In genomic region chr3:42772670-42773408, GRCh38 we compare ENCODE assay signal across 8 cellular contexts. TPM values are rescaled to one million over a fixed set of nuclear protein-coding genes. Genes with fewer than 3 reads are reported as not detected.
DNase-seq lines count a peak whose midpoint lies in the region; ATAC-seq lines count a peak whose summit lies in the region.

Gene CCDC13, minus strand, starts transcription at chr3:42773253. Its CDS starts 14,908 bp downstream, at chr3:42758345.

- H3K36me3 Mint-ChIP-seq in activated CD8-positive, alpha-beta T cell treated with anti-CD3 and anti-CD28 coated beads, Interleukin-2, amount 10 ng/mL, durations not matched to agents 7 days and 5 days (ENCODE audit: low read depth): no peaks in the 10 kb centered on the region
- peaks cover 5% of the 10 kb centered on the region for H3K36me3 Mint-ChIP-seq in effector memory CD8-positive, alpha-beta T cell (ENCODE audit: insufficient read depth)

- H3K9me3 Mint-ChIP-seq in activated CD8-positive, alpha-beta T cell treated with anti-CD3 and anti-CD28 coated beads, Interleukin-2, amount 10 ng/mL, durations not matched to agents 7 days and 5 days (ENCODE audit: insufficient read depth): no peaks in the 10 kb centered on the region
- peaks cover 0 to 2% of the 10 kb centered on the region in 2 donors for H3K9me3 Mint-ChIP-seq in effector memory CD8-positive, alpha-beta T cell

- peaks cover 12% of the 10 kb centered on the region for H3K4me1 Mint-ChIP-seq in activated CD8-positive, alpha-beta T cell treated with anti-CD3 and anti-CD28 coated beads, Interleukin-2, amount 10 ng/mL, durations not matched to agents 7 days and 5 days (ENCODE audit: low read depth)
- peaks cover 9 to 11% of the 10 kb centered on the region in 2 donors for H3K4me1 Mint-ChIP-seq in effector memory CD8-positive, alpha-beta T cell (ENCODE audit: low read depth in 2 of 2)

- DNase-seq in AML-193 (lab: John Stamatoyannopoulos, UW) (peak; percentile 96 to 97), NCI-H748 treated with DMSO at 0.1 percent for 48 hours (lab: John Stamatoyannopoulos, UW) (peak; percentile 77), medulla oblongata (ENCODE audit: extremely low spot score) (peak; percentile 96)
- peak; percentile 96 for DNase-seq in activated CD8-positive, alpha-beta T cell treated with anti-CD3 and anti-CD28 coated beads, Interleukin-2, amount 10 ng/mL, durations not matched to agents 7 days and 5 days
- peak; percentile 82 to 84 (median 83) for DNase-seq in effector memory CD8-positive, alpha-beta T cell
- DNase-seq in stimulated activated CD4-positive, alpha-beta T cell treated with anti-CD3 and anti-CD28 coated beads, TNF-alpha, amount 100 ng/mL, for 4 hours (ENCODE audit: low read depth in 3 of 3): peak; percentile 69 to 76 (median 75)

- H3K27ac Mint-ChIP-seq in activated CD8-positive, alpha-beta T cell treated with anti-CD3 and anti-CD28 coated beads, Interleukin-2, amount 10 ng/mL, durations not matched to agents 7 days and 5 days: peak within 1 kb of the TSS; percentile 77
- H3K27ac Mint-ChIP-seq in effector memory CD8-positive, alpha-beta T cell: peak within 1 kb of the TSS; percentile 81 to 88

- CTCF ChIA-PET in activated CD8-positive, alpha-beta T cell treated with anti-CD3 and anti-CD28 coated beads, Interleukin-2, amount 10 ng/mL, durations not matched to agents 7 days and 5 days (lab: Charles Lee): interaction anchor here (1.9 kb wide), 1 partner anchor 58 kb away, joined by 7 read pairs; no protein-coding TSS in a partner anchor

- peak; percentile 97 for ATAC-seq in GM19025 (IDR thresholded peaks at IDR 0.05; ENCODE audit: low read depth, unreplicated experiment)
- peak; percentile 98 for ATAC-seq in HG03342 (IDR thresholded peaks at IDR 0.05; ENCODE audit: unreplicated experiment)
- peak; percentile 94 for ATAC-seq in activated CD8-positive, alpha-beta T cell treated with anti-CD3 and anti-CD28 coated beads, Interleukin-2, amount 10 ng/mL, durations not matched to agents 7 days and 5 days
- peak; percentile 92 for ATAC-seq in effector memory CD8-positive, alpha-beta T cell (replicated peaks)

- H3K27me3 Mint-ChIP-seq in activated CD8-positive, alpha-beta T cell treated with anti-CD3 and anti-CD28 coated beads, Interleukin-2, amount 10 ng/mL, durations not matched to agents 7 days and 5 days (ENCODE audit: low read depth): peaks cover 8% of the 10 kb centered on the region
- H3K27me3 Mint-ChIP-seq in effector memory CD8-positive, alpha-beta T cell: no peaks in the 10 kb centered on the region

- POLR2A ChIA-PET in activated CD8-positive, alpha-beta T cell treated with anti-CD3 and anti-CD28 coated beads, Interleukin-2, amount 10 ng/mL, durations not matched to agents 7 days and 5 days (lab: Charles Lee): no interaction called here

- H3K4me3 Mint-ChIP-seq in activated CD8-positive, alpha-beta T cell treated with anti-CD3 and anti-CD28 coated beads, Interleukin-2, amount 10 ng/mL, durations not matched to agents 7 days and 5 days: peak within 1 kb of the TSS; percentile 79
- H3K4me3 Mint-ChIP-seq in effector memory CD8-positive, alpha-beta T cell: peak within 1 kb of the TSS; percentile 84 to 88

RNA-seq across cellular contexts. Expression of gene CCDC13, which starts in this region (rescaled TPM):
- under 1 TPM in 1 of 2 experiments, not detected in 1; 0.63 TPM for total RNA-seq in activated CD8-positive, alpha-beta T cell treated with anti-CD3 and anti-CD28 coated beads, Interleukin-2, amount 10 ng/mL, durations not matched to agents 7 days and 5 days

Comparison
In these comparisons a context has a peak if more than half of its experiments do, and no peak if none do; other contexts are left out.
1. Peak in every context shown above with its lines: DNase-seq and ATAC-seq.
2. Peak in DNase-seq and ATAC-seq in activated CD8-positive, alpha-beta T cell treated with anti-CD3 and anti-CD28 coated beads, Interleukin-2, amount 10 ng/mL, durations not matched to agents 7 days and 5 days; RNA of the gene not detected or under 1 TPM.